ENCODE assay signal across 8 cellular contexts in the genomic region with DNA sequence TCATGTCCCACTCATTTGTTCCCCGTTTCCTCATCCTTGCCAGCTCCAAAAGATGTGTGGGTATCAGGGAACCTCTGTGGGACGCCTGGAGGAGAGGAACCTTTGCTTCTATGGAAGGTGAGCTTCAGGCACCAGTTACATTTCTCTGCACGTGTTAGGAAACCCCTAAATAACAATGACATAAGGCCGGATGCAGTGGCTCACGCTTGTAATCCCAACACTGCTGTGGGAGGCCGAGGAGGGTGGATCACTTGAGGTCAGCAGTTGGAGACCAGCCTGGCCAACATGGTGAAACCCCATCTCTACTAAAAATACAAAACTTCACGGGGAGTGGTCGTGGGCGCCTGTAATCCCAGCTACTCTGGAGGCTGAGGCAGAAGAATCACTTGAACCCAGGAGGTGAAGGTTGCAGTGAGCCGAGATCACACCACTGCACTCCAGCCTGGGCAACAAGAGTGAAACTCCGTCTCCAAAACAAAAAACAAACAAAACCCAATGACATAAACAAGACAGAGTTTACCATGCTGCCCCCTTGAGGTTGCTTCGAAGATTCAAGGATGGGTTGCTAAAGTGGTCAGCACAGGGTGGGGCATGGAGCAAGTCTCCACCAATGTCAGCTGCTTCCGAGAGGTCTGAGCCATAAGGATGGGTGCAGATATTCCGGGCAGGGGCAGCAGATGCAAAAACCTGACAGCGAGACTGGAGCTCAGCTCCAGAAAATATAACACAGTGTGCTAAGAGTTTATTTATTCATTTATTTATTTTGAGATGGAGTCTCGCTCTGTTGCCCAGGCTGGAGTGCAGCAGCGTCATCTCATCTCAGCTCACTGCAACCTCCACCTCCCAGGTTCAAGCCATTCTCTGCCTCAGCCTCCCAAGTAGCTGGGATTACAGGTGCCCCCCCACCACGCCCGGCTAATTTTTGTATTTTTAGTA. TPM values are rescaled to one million over a fixed set of nuclear protein-coding genes. Genes with fewer than 3 reads are reported as not detected.
DNase-seq lines count a peak whose midpoint lies in the region; ATAC-seq, FAIRE-seq and TF ChIP-seq lines count a peak whose summit lies in the region.
"Not testable (repeated sequence)": the region's sequence is repeated elsewhere in the genome, so short reads cannot be mapped to it uniquely, and the experiment has no call there.

No MANE protein-coding gene starts in this region.

- FAIRE-seq in GM18507 (lab: Jason Lieb, UNC): peak; percentile 86

- not testable (repeated sequence) for H3K36me3 ChIP-seq in BE2C; SJCRH30; esophagus muscularis mucosa; skeletal muscle tissue (ENCODE audit: control insufficient read depth in 3 of 3, insufficient read depth in 3 of 3, low read length in 3 of 3)
- H3K36me3 ChIP-seq in left lung: peaks cover 0 to 55% of the 10 kb centered on the region in 2 donors

- not testable (repeated sequence) for H3K9me3 Mint-ChIP-seq in activated naive CD4-positive, alpha-beta T cell treated with anti-CD3 and anti-CD28 coated beads for 36 hours

- TF ChIP-seq POLR2A in esophagus muscularis mucosa (IDR thresholded peaks at IDR 0.05; ENCODE audit: low read depth): not testable (repeated sequence)

- peak overlapping the region; percentile 81 for H3K27ac Mint-ChIP-seq in activated naive CD4-positive, alpha-beta T cell treated with anti-CD3 and anti-CD28 coated beads for 36 hours

- not testable (repeated sequence) for H3K27me3 ChIP-seq in BE2C; SJCRH30; esophagus muscularis mucosa; left lung; skeletal muscle tissue (ENCODE audit: control insufficient read depth in 3 of 3, insufficient read depth in 3 of 3, low read length in 3 of 3)

- intact Hi-C loops in activated naive CD4-positive, alpha-beta T cell treated with anti-CD3 and anti-CD28 coated beads for 36 hours (cut with micrococcal nuclease): loop anchor here (1.0 kb wide), 1 partner anchor 163 kb away; no protein-coding TSS in a partner anchor
- intact Hi-C loops in esophagus muscularis mucosa (cut with DNase I); left lung (cut with DNase I): not testable (repeated sequence)

- WGBS in esophagus muscularis mucosa: 71% methylated on average over 18 of the region's 19 CpGs

- not testable (repeated sequence) for H3K4me1 Mint-ChIP-seq in activated naive CD4-positive, alpha-beta T cell treated with anti-CD3 and anti-CD28 coated beads for 36 hours (ENCODE audit: low read depth)

- not testable (repeated sequence) for H3K9me3 ChIP-seq in BE2C; SJCRH30 (replicated peaks); esophagus muscularis mucosa; left lung; skeletal muscle tissue (ENCODE audit: control insufficient read depth in 3 of 3, low read length in 3 of 3)

- peak; percentile 69 for DNase-seq in BE2C
- peak; percentile 44 for DNase-seq in GM18507 (ENCODE audit: extremely low spot score, insufficient read length, low read depth)
- DNase-seq in NAMALWA (ENCODE audit: low spot score): peak; percentile 94
- peak; percentile 67 to 85 for DNase-seq in SJCRH30
- DNase-seq in activated naive CD4-positive, alpha-beta T cell treated with anti-CD3 and anti-CD28 coated beads for 36 hours: peak; percentile 60
- DNase-seq in esophagus muscularis mucosa (ENCODE audit: extremely low spot score): peak; percentile 90
- not testable (repeated sequence) for DNase-seq in left lung

- peak; percentile 72 for TF ChIP-seq CTCF in BE2C (IDR thresholded peaks at IDR 0.05; ENCODE audit: low read depth, low read length)
- peak; percentile 31 to 55 (median 41) for TF ChIP-seq CTCF in esophagus muscularis mucosa (IDR thresholded peaks at IDR 0.05)
- TF ChIP-seq CTCF in left lung (IDR thresholded peaks at IDR 0.05): peak; percentile 26 to 63

- H3K36me3 Mint-ChIP-seq in activated naive CD4-positive, alpha-beta T cell treated with anti-CD3 and anti-CD28 coated beads for 36 hours (ENCODE audit: low read depth): peaks cover 37% of the 10 kb centered on the region

- TF ChIP-seq EP300 in esophagus muscularis mucosa (IDR thresholded peaks at IDR 0.05): not testable (repeated sequence)

- H3K4me1 ChIP-seq in BE2C; SJCRH30; esophagus muscularis mucosa; left lung; skeletal muscle tissue (ENCODE audit: control insufficient read depth in 3 of 3, insufficient read depth in 3 of 3, low read length in 3 of 3): not testable (repeated sequence)

- ATAC-seq in left lung: peak; percentile 84

- peak overlapping the region; percentile 20 for H3K27ac ChIP-seq in SJCRH30
- H3K27ac ChIP-seq in esophagus muscularis mucosa (replicated peaks in 1 of 4): peak overlapping the region in 1 of 4 donors; percentile 23
- peak overlapping the region in 1 of 2 donors; percentile 24 for H3K27ac ChIP-seq in left lung
- H3K27ac ChIP-seq in skeletal muscle tissue (ENCODE audit: low read depth, low read length): peak overlapping the region; percentile 49

- not testable (repeated sequence) for H3K4me3 ChIP-seq in BE2C (ENCODE audit: low read depth, low read length); SJCRH30; esophagus muscularis mucosa; left lung; skeletal muscle tissue (ENCODE audit: low read length in 3 of 3)

- H3K9ac ChIP-seq in skeletal muscle tissue (ENCODE audit: low read depth in 1 of 3, low read length in 3 of 3): peak overlapping the region in 1 of 3 donors; percentile 57

- H3K4me3 Mint-ChIP-seq in activated naive CD4-positive, alpha-beta T cell treated with anti-CD3 and anti-CD28 coated beads for 36 hours: not testable (repeated sequence)

- H3K27me3 Mint-ChIP-seq in activated naive CD4-positive, alpha-beta T cell treated with anti-CD3 and anti-CD28 coated beads for 36 hours (ENCODE audit: low read depth): not testable (repeated sequence)

- CTCF ChIA-PET in activated naive CD4-positive, alpha-beta T cell treated with anti-CD3 and anti-CD28 coated beads for 36 hours (lab: Charles Lee): interaction anchor here (0.5 to 2.3 kb wide), 12 partner anchors 8 to 509 kb away, joined by 3 to 15 read pairs (median 4); a partner anchor contains a TSS

RNA-seq across cellular contexts. Expression of a gene that starts 11.4 kb away (rescaled TPM):
- polyA plus RNA-seq in BE2C (2012; ENCODE audit: insufficient read depth, insufficient read length, low read depth): 2.5 TPM
- total RNA-seq in SJCRH30 (2014; rRNA removed; shearing (Covaris generic)): 1.5 TPM in 2 replicates
- 10 to 100 TPM; 59.3 to 59.4 TPM for total RNA-seq in activated naive CD4-positive, alpha-beta T cell treated with anti-CD3 and anti-CD28 coated beads for 36 hours
- 1 to 10 TPM; 3.0 to 5.5 (median 4.5) TPM for total RNA-seq in esophagus muscularis mucosa
- 10 to 100 TPM; 14.0 to 17.4 TPM for total RNA-seq in left lung
- 2.6 TPM for total RNA-seq in skeletal muscle tissue

RNA-seq across cellular contexts. Expression of a gene that starts 15.0 kb away (rescaled TPM):
- not detected for polyA plus RNA-seq in BE2C (2012; ENCODE audit: insufficient read depth, insufficient read length, low read depth)
- not detected in 2 replicates for total RNA-seq in SJCRH30 (2014; rRNA removed; shearing (Covaris generic))
- total RNA-seq in activated naive CD4-positive, alpha-beta T cell treated with anti-CD3 and anti-CD28 coated beads for 36 hours: not detected
- total RNA-seq in esophagus muscularis mucosa: not detected
- not detected for total RNA-seq in left lung
- not detected for total RNA-seq in skeletal muscle tissue

RNA-seq across cellular contexts. Expression of a gene that starts 18.9 kb away (rescaled TPM):
- 1.4 TPM for polyA plus RNA-seq in BE2C (2012; ENCODE audit: insufficient read depth, insufficient read length, low read depth)
- 0.99 and 1.4 TPM in 2 replicates for total RNA-seq in SJCRH30 (2014; rRNA removed; shearing (Covaris generic))
- total RNA-seq in activated naive CD4-positive, alpha-beta T cell treated with anti-CD3 and anti-CD28 coated beads for 36 hours: not detected
- total RNA-seq in esophagus muscularis mucosa: under 1 TPM in 2 of 4 donors, not detected in 2; 0.32 to 0.42 TPM
- total RNA-seq in left lung: 1 to 10 TPM; 6.0 to 8.7 TPM
- not detected for total RNA-seq in skeletal muscle tissue

RNA-seq across cellular contexts. Expression of a gene that starts 29.6 kb away (rescaled TPM):
- polyA plus RNA-seq in BE2C (2012; ENCODE audit: insufficient read depth, insufficient read length, low read depth): 10.5 TPM
- total RNA-seq in SJCRH30 (2014; rRNA removed; shearing (Covaris generic)): 0.81 and 1.3 TPM in 2 replicates
- under 1 TPM; 0.45 to 0.96 TPM for total RNA-seq in activated naive CD4-positive, alpha-beta T cell treated with anti-CD3 and anti-CD28 coated beads for 36 hours
- total RNA-seq in esophagus muscularis mucosa: 10 to 100 TPM in 1 of 4 donors, 1 to 10 TPM in 3; 1.5 to 11.1 (median 7.6) TPM
- 10 to 100 TPM in 1 of 2 donors, 1 to 10 TPM in 1; 6.3 to 10.8 TPM for total RNA-seq in left lung
- total RNA-seq in skeletal muscle tissue: not detected

RNA-seq across cellular contexts. Expression of a gene that starts 36.8 kb away (rescaled TPM):
- polyA plus RNA-seq in BE2C (2012; ENCODE audit: insufficient read depth, insufficient read length, low read depth): 19.7 TPM
- total RNA-seq in SJCRH30 (2014; rRNA removed; shearing (Covaris generic)): 3.9 and 4.4 TPM in 2 replicates
- total RNA-seq in activated naive CD4-positive, alpha-beta T cell treated with anti-CD3 and anti-CD28 coated beads for 36 hours: 10 to 100 TPM; 13.8 to 14.0 TPM
- total RNA-seq in esophagus muscularis mucosa (1 to 10 TPM; 2.9 to 8.9 (median 4.5) TPM), left lung (10 to 100 TPM; 16.3 to 17.4 TPM), skeletal muscle tissue (4.7 TPM)
